ENCODE assay signal across 18 cellular contexts in the genomic region with DNA sequence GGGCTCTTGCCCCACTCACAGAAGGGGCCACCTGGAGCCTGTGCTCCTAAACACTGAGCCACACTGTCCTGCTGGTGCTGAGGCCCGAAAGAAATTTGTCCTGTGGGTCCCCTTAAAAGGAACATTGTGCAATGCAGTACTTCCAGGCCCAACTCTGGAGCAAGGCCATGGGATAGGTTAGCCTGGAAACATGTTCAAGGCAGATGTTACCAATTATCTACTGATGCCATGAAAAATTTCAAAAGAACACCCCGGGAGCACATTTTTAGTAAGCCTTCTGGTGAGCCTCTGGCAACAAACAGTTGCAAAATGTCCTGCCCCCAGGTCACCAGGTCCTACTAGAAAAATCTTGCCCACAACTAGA. TPM values are rescaled to one million over a fixed set of nuclear protein-coding genes. Genes with fewer than 3 reads are reported as not detected.
DNase-seq lines count a peak whose midpoint lies in the region; ATAC-seq and TF ChIP-seq lines count a peak whose summit lies in the region.
"Had no signal": no experiment of that assay in that cellular context is flagged by ENCODE, and none has a peak within 500 bp of the region (broad histone marks: within the 10 kb centered on the region; RNA-seq: fewer than 3 reads in every experiment).

No MANE protein-coding gene starts in this region.

- H3K27ac Mint-ChIP-seq in mesothelial cell of epicardium (peak overlapping the region; percentile 71), glutamatergic neuron (ENCODE audit: unreplicated experiment) (no peak overlapping the region)
- H3K27ac Mint-ChIP-seq: IgD-negative memory B cell; stimulated activated memory B cell treated with anti-CD40 and anti-IgM and Interleukin-4, amounts not matched to agents 10 μg/mL and 1 μg/mL and 100 μg/mL, for 72 hours had no signal

- intact Hi-C loops in Right ventricle myocardium inferior (cut with DNase I) (no loop called here), aorta (cut with DNase I) (no loop called here)

- H3K4me1 Mint-ChIP-seq in mesothelial cell of epicardium (no peaks in the 10 kb centered on the region), glutamatergic neuron (ENCODE audit: low read depth, unreplicated experiment) (no peaks in the 10 kb centered on the region)
- H3K4me1 Mint-ChIP-seq: stimulated activated memory B cell treated with anti-CD40 and anti-IgM and Interleukin-4, amounts not matched to agents 10 μg/mL and 1 μg/mL and 100 μg/mL, for 72 hours had no signal

- no peaks in the 10 kb centered on the region for H3K27me3 ChIP-seq in right atrium auricular region
- H3K27me3 ChIP-seq in aorta (ENCODE audit: control insufficient read depth in 1 of 2, insufficient read depth in 2 of 2, low read length in 1 of 2) = no peaks in the 10 kb centered on the region
- H3K27me3 ChIP-seq: ascending aorta, foreskin keratinocyte had no signal

- H3K9me3 ChIP-seq in right atrium auricular region (no peaks in the 10 kb centered on the region), aorta (ENCODE audit: control insufficient read depth, low read length) (no peaks in the 10 kb centered on the region)
- H3K9me3 ChIP-seq: ascending aorta had no signal

- H3K27ac ChIP-seq in right atrium auricular region (no peak overlapping the region), aorta (ENCODE audit: low read depth in 1 of 2, low read length in 2 of 2) (no peak overlapping the region)
- H3K27ac ChIP-seq: ascending aorta, foreskin keratinocyte had no signal

- DNase-seq in Right ventricle myocardium inferior (ENCODE audit: missing footprints) (no peak), right atrium auricular region (ENCODE audit: low spot score) (no peak), epidermal melanocyte (ENCODE audit: insufficient read length, low spot score) (peak; percentile 45), mesothelial cell of epicardium (ENCODE audit: low spot score in 2 of 2, unreplicated experiment in 2 of 2) (no peak), aorta (no peak), RKO (ENCODE audit: low spot score) (no peak), glutamatergic neuron (no peak)
- DNase-seq: 8988T, activated gamma-delta T cell treated with Interleukin-2 at 50 U/mL for 16 hours, foreskin keratinocyte, GDM1, T-helper 2 cell had no signal

- H3K9me3 Mint-ChIP-seq in mesothelial cell of epicardium (no peaks in the 10 kb centered on the region), glutamatergic neuron (ENCODE audit: unreplicated experiment) (no peaks in the 10 kb centered on the region)
- H3K9me3 Mint-ChIP-seq: IgD-negative memory B cell; stimulated activated memory B cell treated with anti-CD40 and anti-IgM and Interleukin-4, amounts not matched to agents 10 μg/mL and 1 μg/mL and 100 μg/mL, for 72 hours had no signal

- H3K36me3 ChIP-seq in right atrium auricular region = no peaks in the 10 kb centered on the region
- no peaks in the 10 kb centered on the region for H3K36me3 ChIP-seq in aorta (ENCODE audit: control insufficient read depth in 1 of 2, insufficient read depth in 2 of 2, low read length in 1 of 2)
- H3K36me3 ChIP-seq: ascending aorta had no signal

- H3K4me3 Mint-ChIP-seq in mesothelial cell of epicardium (no peak overlapping the region), glutamatergic neuron (ENCODE audit: unreplicated experiment) (no peak overlapping the region)
- H3K4me3 Mint-ChIP-seq: IgD-negative memory B cell; stimulated activated memory B cell treated with anti-CD40 and anti-IgM and Interleukin-4, amounts not matched to agents 10 μg/mL and 1 μg/mL and 100 μg/mL, for 72 hours had no signal

- no peak for TF ChIP-seq CTCF in right atrium auricular region (IDR thresholded peaks at IDR 0.05)
- TF ChIP-seq CTCF in mesothelial cell of epicardium (IDR thresholded peaks at IDR 0.05; ENCODE audit: unreplicated experiment) = no peak
- no peak for TF ChIP-seq CTCF in glutamatergic neuron (IDR thresholded peaks at IDR 0.05; ENCODE audit: partially characterized antibody, unreplicated experiment)

- H3K4me1 ChIP-seq in right atrium auricular region = no peaks in the 10 kb centered on the region
- H3K4me1 ChIP-seq in aorta (ENCODE audit: control insufficient read depth in 1 of 2, insufficient read depth in 2 of 2, low read length in 2 of 2) = no peaks in the 10 kb centered on the region
- H3K4me1 ChIP-seq: ascending aorta, foreskin keratinocyte had no signal

- no peaks in the 10 kb centered on the region for H3K36me3 Mint-ChIP-seq in mesothelial cell of epicardium
- H3K36me3 Mint-ChIP-seq in glutamatergic neuron (ENCODE audit: unreplicated experiment) = no peaks in the 10 kb centered on the region
- H3K36me3 Mint-ChIP-seq: IgD-negative memory B cell; stimulated activated memory B cell treated with anti-CD40 and anti-IgM and Interleukin-4, amounts not matched to agents 10 μg/mL and 1 μg/mL and 100 μg/mL, for 72 hours had no signal

- ATAC-seq in Right ventricle myocardium inferior = peak; percentile 62
- peak; percentile 77 for ATAC-seq in aorta (ENCODE audit: low FRiP score)
- no peak for ATAC-seq in GM18907 (IDR thresholded peaks at IDR 0.05; ENCODE audit: unreplicated experiment)
- ATAC-seq: activated CD4-positive, CD25-positive, alpha-beta regulatory T cell treated with anti-CD3 and anti-CD28 coated beads, Interleukin-2, amount 50 U/mL, for 24 hours; foreskin keratinocyte; stimulated activated memory B cell treated with anti-CD40 and anti-IgM and Interleukin-4, amounts not matched to agents 10 μg/mL and 1 μg/mL and 100 μg/mL, for 72 hours had no signal

- no peaks in the 10 kb centered on the region for H3K27me3 Mint-ChIP-seq in mesothelial cell of epicardium (ENCODE audit: low read depth)
- H3K27me3 Mint-ChIP-seq in glutamatergic neuron (ENCODE audit: unreplicated experiment) = peaks cover 2% of the 10 kb centered on the region
- H3K27me3 Mint-ChIP-seq: IgD-negative memory B cell; stimulated activated memory B cell treated with anti-CD40 and anti-IgM and Interleukin-4, amounts not matched to agents 10 μg/mL and 1 μg/mL and 100 μg/mL, for 72 hours had no signal

- 46 to 65% methylated on average over 2 of the region's 2 CpGs for WGBS in aorta, 2 donors

- no peak overlapping the region for H3K4me3 ChIP-seq in right atrium auricular region
- H3K4me3 ChIP-seq in aorta (ENCODE audit: low read length in 2 of 2) = no peak overlapping the region
- H3K4me3 ChIP-seq: ascending aorta, skin epidermis had no signal

RNA-seq across cellular contexts. Expression of gene PTMA, which starts 12.3 kb away (rescaled TPM):
- total RNA-seq in Right ventricle myocardium inferior (264 TPM), right atrium auricular region (100 to 1,000 TPM; 234 to 430 TPM), mesothelial cell of epicardium (1,098 to 1,149 TPM (median 1,136 TPM) in 3 replicates), aorta (100 to 1,000 TPM; 792 to 882 TPM), glutamatergic neuron (ENCODE audit: unreplicated experiment) (948 TPM)
- 1,000 to 10,000 TPM; 1,255 to 2,243 TPM for polyA plus RNA-seq in aorta
